2 cellular contexts compared by ENCODE assay signal in genomic region chr3:190473261-190473660, GRCh38. TPM values are rescaled to one million over a fixed set of nuclear protein-coding genes. Genes with fewer than 3 reads are reported as not detected.
"Had no signal": no experiment of that assay in that cellular context is flagged by ENCODE, and none has a peak within 500 bp of the region (broad histone marks: within the 10 kb centered on the region; RNA-seq: fewer than 3 reads in every experiment).

No MANE protein-coding gene starts in this region.

RNA-seq across cellular contexts. Expression of gene TMEM207, which starts 23.6 kb away (rescaled TPM):
- total RNA-seq: G401, GM12878 had no signal
- polyA plus RNA-seq: GM12878 had no signal

RNA-seq across cellular contexts. Expression of gene IL1RAP, which starts 40.6 kb away (rescaled TPM):
- total RNA-seq: G401 had no signal
